ENCODE assay signal across 10 cellular contexts in the genomic region with DNA sequence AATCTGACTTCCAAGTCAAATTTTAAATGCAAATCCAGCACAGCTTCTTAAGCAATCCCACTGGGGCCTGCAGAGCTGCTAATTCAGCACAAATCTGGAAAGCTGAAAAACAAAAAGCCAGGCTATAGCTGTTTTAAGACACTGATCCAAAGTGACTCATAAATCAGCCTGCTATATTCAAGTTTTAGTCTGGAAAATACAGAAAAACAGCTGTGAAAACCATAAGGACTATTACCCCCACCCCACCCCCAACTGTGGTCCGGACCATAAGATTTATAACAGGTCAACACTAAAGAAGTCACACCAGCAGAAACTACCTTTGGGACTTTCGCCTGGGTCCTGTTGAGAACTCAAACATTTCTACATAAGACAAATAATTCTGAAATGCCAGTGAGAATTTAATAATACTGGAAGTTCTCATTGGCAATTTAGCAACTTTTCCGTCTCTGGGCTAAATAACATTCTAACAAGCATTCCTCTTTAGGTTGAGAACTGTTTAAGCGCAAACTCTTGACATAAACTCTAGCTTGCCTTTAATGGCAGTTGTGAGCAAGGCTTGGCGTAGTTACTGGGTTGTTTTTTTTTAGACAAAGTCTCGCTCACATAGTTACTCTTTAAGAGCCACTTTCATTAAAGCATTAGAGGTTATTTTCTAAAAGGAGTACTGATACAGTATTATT. TPM values are rescaled to one million over a fixed set of nuclear protein-coding genes. Genes with fewer than 3 reads are reported as not detected.
A peak's percentile ranks its signal among the peaks of the same experiment; 100 is the strongest.
DNase-seq lines count a peak whose midpoint lies in the region; ATAC-seq, FAIRE-seq and TF ChIP-seq lines count a peak whose summit lies in the region.
"Had no signal": no experiment of that assay in that cellular context is flagged by ENCODE, and none has a peak within 500 bp of the region (broad histone marks: within the 10 kb centered on the region; RNA-seq: fewer than 3 reads in every experiment).

No MANE protein-coding gene starts in this region.

- FAIRE-seq in GM12892 (lab: Jason Lieb, UNC), result no peak

- no peaks in the 10 kb centered on the region for H3K36me3 Mint-ChIP-seq in glutamatergic neuron (ENCODE audit: unreplicated experiment)
- H3K36me3 Mint-ChIP-seq: activated naive CD4-positive, alpha-beta T cell treated with anti-CD3 and anti-CD28 coated beads, Interleukin-2, amount 10 ng/mL, durations not matched to agents 7 days and 5 days had no signal

- peak overlapping the region; percentile 48 for H3K27ac Mint-ChIP-seq in glutamatergic neuron (ENCODE audit: unreplicated experiment)
- H3K27ac Mint-ChIP-seq: activated naive CD4-positive, alpha-beta T cell treated with anti-CD3 and anti-CD28 coated beads, Interleukin-2, amount 10 ng/mL, durations not matched to agents 7 days and 5 days had no signal

- peak overlapping the region; percentile 83 for H3K4me3 Mint-ChIP-seq in glutamatergic neuron (ENCODE audit: unreplicated experiment)
- H3K4me3 Mint-ChIP-seq: activated naive CD4-positive, alpha-beta T cell treated with anti-CD3 and anti-CD28 coated beads, Interleukin-2, amount 10 ng/mL, durations not matched to agents 7 days and 5 days had no signal

- TF ChIP-seq CTCF in WI38 (IDR thresholded peaks at IDR 0.05; ENCODE audit: low read depth, low read length) (no peak), glutamatergic neuron (IDR thresholded peaks at IDR 0.05; ENCODE audit: partially characterized antibody, unreplicated experiment) (no peak), sigmoid colon (IDR thresholded peaks at IDR 0.05) (no peak)

- peak; percentile 46 for DNase-seq in GM04504 (ENCODE audit: low read depth)
- no peak for DNase-seq in glutamatergic neuron
- DNase-seq in sigmoid colon, result no peak
- no peak for DNase-seq in NCI-H82 (lab: John Stamatoyannopoulos, UW)
- DNase-seq in GM12892 (ENCODE audit: insufficient read length), result no peak
- DNase-seq in NAMALWA (ENCODE audit: low spot score), result no peak
- DNase-seq: activated naive CD4-positive, alpha-beta T cell treated with anti-CD3 and anti-CD28 coated beads, Interleukin-2, amount 10 ng/mL, durations not matched to agents 7 days and 5 days; retina had no signal

- TF ChIP-seq POLR2A in sigmoid colon (IDR thresholded peaks at IDR 0.05) (no peak), GM12892 (IDR thresholded peaks at IDR 0.05; ENCODE audit: low read depth, low read length) (no peak)

- peaks cover 47% of the 10 kb centered on the region for H3K4me1 Mint-ChIP-seq in glutamatergic neuron (ENCODE audit: low read depth, unreplicated experiment)

- ATAC-seq in HG03159 (IDR thresholded peaks at IDR 0.05; ENCODE audit: unreplicated experiment), result no peak

- H3K9me3 ChIP-seq in sigmoid colon, result no peaks in the 10 kb centered on the region

- WGBS in sigmoid colon, 2 donors, result 10 to 47% methylated on average over 6 of the region's 6 CpGs

- no peaks in the 10 kb centered on the region for H3K27me3 Mint-ChIP-seq in glutamatergic neuron (ENCODE audit: unreplicated experiment)

- H3K36me3 ChIP-seq in sigmoid colon, result peaks cover 0 to 22% (median 0%) of the 10 kb centered on the region in 4 donors

- no peak for TF ChIP-seq EP300 in sigmoid colon (IDR thresholded peaks at IDR 0.05)

- H3K27ac ChIP-seq in sigmoid colon, result peak overlapping the region; percentile 90 to 98 (median 96)

- H3K9me3 Mint-ChIP-seq in glutamatergic neuron (ENCODE audit: unreplicated experiment), result peaks cover 6% of the 10 kb centered on the region
- H3K9me3 Mint-ChIP-seq: activated naive CD4-positive, alpha-beta T cell treated with anti-CD3 and anti-CD28 coated beads, Interleukin-2, amount 10 ng/mL, durations not matched to agents 7 days and 5 days had no signal

- H3K27me3 ChIP-seq in sigmoid colon, result no peaks in the 10 kb centered on the region

- H3K4me3 ChIP-seq in WI38 (ENCODE audit: low read depth, low read length) (peak overlapping the region; percentile 97), sigmoid colon (peak overlapping the region; percentile 74 to 92 (median 86))

- intact Hi-C loops in sigmoid colon (cut with DNase I), result loop anchor here (5.0 to 10.0 kb wide), 4 partner anchors 35 to 680 kb away; a partner anchor contains a TSS

- H3K4me1 ChIP-seq in sigmoid colon, result peaks cover 0 to 53% (median 40%) of the 10 kb centered on the region in 4 donors

RNA-seq across cellular contexts. Expression of a gene that starts 3.3 kb away (rescaled TPM):
- 6.9 TPM for total RNA-seq in glutamatergic neuron (ENCODE audit: unreplicated experiment)
- 100 to 1,000 TPM in 1 of 4 donors, 10 to 100 TPM in 3; 58.1 to 186 (median 64.2) TPM for total RNA-seq in sigmoid colon
- 10 to 100 TPM in 1 of 3 donors, 1 to 10 TPM in 2; 2.8 to 26.1 (median 6.6) TPM for polyA plus RNA-seq in sigmoid colon
- 2.7 TPM for polyA plus RNA-seq in GM12892 (2012; ENCODE audit: missing spikeins)
